ENCODE assay signal across 9 cellular contexts in genomic region chr9:97696823-97697601, GRCh38. TPM values are rescaled to one million over a fixed set of nuclear protein-coding genes. Genes with fewer than 3 reads are reported as not detected.
DNase-seq lines count a peak whose midpoint lies in the region; ATAC-seq, FAIRE-seq and TF ChIP-seq lines count a peak whose summit lies in the region.
"Had no signal": no experiment of that assay in that cellular context is flagged by ENCODE, and none has a peak within 500 bp of the region (broad histone marks: within the 10 kb centered on the region; RNA-seq: fewer than 3 reads in every experiment).

TSS of gene XPA (minus strand) at chr9:97697340. CDS start at chr9:97697292, 48 bp downstream.

- no peak for FAIRE-seq in kidney (lab: Jason Lieb, UNC)
- FAIRE-seq: endometrium had no signal

- H3K4me1 ChIP-seq in kidney (ENCODE audit: control insufficient read depth in 1 of 2, insufficient read depth in 1 of 2, low read depth in 1 of 2, low read length in 2 of 2): peaks cover 15% of the 10 kb centered on the region in 2 donors

- intact Hi-C loops in kidney (cut with DNase I): no loop called here

- H3K9me3 ChIP-seq in kidney (ENCODE audit: control insufficient read depth in 1 of 2, low read length in 2 of 2): no peaks in the 10 kb centered on the region

- peaks cover 2 to 5% of the 10 kb centered on the region in 2 donors for H3K36me3 ChIP-seq in kidney (ENCODE audit: control insufficient read depth in 1 of 2, insufficient read depth in 2 of 2, low read length in 2 of 2)

- peak within 1 kb of the TSS; percentile 84 to 85 for H3K27ac ChIP-seq in kidney (ENCODE audit: low read depth in 2 of 2, low read length in 2 of 2)

- H3K4me3 ChIP-seq in kidney (ENCODE audit: low read length in 2 of 2): peak within 1 kb of the TSS; percentile 64 to 84

- H3K9ac ChIP-seq in kidney (ENCODE audit: low read length in 2 of 2): peak within 1 kb of the TSS; percentile 72 to 85

- no peak for TF ChIP-seq CTCF in kidney (IDR thresholded peaks at IDR 0.05; ENCODE audit: borderline replicate concordance, extremely low read depth, insufficient read depth)

- peak; percentile 90 for ATAC-seq in GM19035 (IDR thresholded peaks at IDR 0.05; ENCODE audit: unreplicated experiment)
- peak; percentile 93 for ATAC-seq in HG03342 (IDR thresholded peaks at IDR 0.05; ENCODE audit: unreplicated experiment)

- DNase-seq in AG20443 (ENCODE audit: low spot score) (peak; percentile 100), NCI-H446 (lab: John Stamatoyannopoulos, UW) (peak; percentile 82 to 92), cerebellar cortex (ENCODE audit: low spot score) (peak; percentile 95), kidney (peak; percentile 99)
- DNase-seq in activated CD4-positive, CD25-positive, alpha-beta regulatory T cell treated with anti-CD3 and anti-CD28 coated beads, Interleukin-2, amount 50 U/mL, for 72 hours: peak; percentile 98
- peak; percentile 94 to 97 for DNase-seq in stimulated activated CD4-positive, alpha-beta T cell treated with anti-CD3 and anti-CD28 coated beads, Interleukin-15, amount 100 ng/mL, for 1 hour (ENCODE audit: low read depth in 1 of 2, low spot score in 1 of 2)

RNA-seq across cellular contexts. Expression of gene XPA, which starts in this region (rescaled TPM):
- total RNA-seq in kidney: 17.7 TPM
- polyA plus RNA-seq in kidney (ENCODE audit: insufficient read depth, low read depth, low replicate concordance): 26.3 TPM

Comparison
In these comparisons a context has a peak if more than half of its experiments do, and no peak if none do; other contexts are left out.
1. Peak in every context shown above with its lines: DNase-seq, ATAC-seq, H3K4me3 ChIP-seq and H3K27ac ChIP-seq.